Comparison of ENCODE assay signal across 1 cellular context in genomic region chr16:1713933-1714332, GRCh38.
TF ChIP-seq lines count a peak whose summit lies in the region.

No MANE protein-coding gene starts in this region.

TF ChIP-seq in GM12878, 131 proteins besides CTCF, POLR2A, EP300 and RAD21:
- peak; percentile 9 for TF ChIP-seq MEF2B (IDR thresholded peaks at IDR 0.05; ENCODE audit: partially characterized antibody, poor library complexity, severe bottlenecking)
- 0 out of 2 replicates have a peak, but pooled peaks have one; percentile 37 for TF ChIP-seq ASH2L (IDR thresholded peaks at IDR 0.05; ENCODE audit: borderline replicate concordance, low read depth)
- no peak for TF ChIP-seq REST (IDR thresholded peaks at IDR 0.05; ENCODE audit: low read depth, low read length)
- TF ChIP-seq IKZF2 (IDR thresholded peaks at IDR 0.05): peak in 1 of 2 experiments; percentile 25; a peak in 1 of 4 replicates
- TF ChIP-seq POLR2AphosphoS5 (IDR thresholded peaks at IDR 0.05; ENCODE audit: low read length): peak; percentile 60; the same call in 1 of the 2 replicates
- peak; percentile 39; the same call in 1 of the 2 replicates for TF ChIP-seq NBN (IDR thresholded peaks at IDR 0.05)
- peak; percentile 18; the same call in 1 of the 2 replicates for TF ChIP-seq CREM (IDR thresholded peaks at IDR 0.05; ENCODE audit: low read depth)
- TF ChIP-seq PAX8 (IDR thresholded peaks at IDR 0.05): peak; percentile 65; the same call in 1 of the 2 replicates
- 0 out of 2 replicates have a peak, but pooled peaks have one; percentile 20 for TF ChIP-seq RELB (IDR thresholded peaks at IDR 0.05; ENCODE audit: low read depth)
- no peak for TF ChIP-seq BRCA1 (IDR thresholded peaks at IDR 0.05; ENCODE audit: low read depth, low read length)
- TF ChIP-seq TBL1XR1 (IDR thresholded peaks at IDR 0.05; ENCODE audit: low read depth, low read length): no peak
- TF ChIP-seq YY1 (IDR thresholded peaks at IDR 0.05; ENCODE audit: low read depth, low read length): peak; percentile 78
- TF ChIP-seq IRF4 (IDR thresholded peaks at IDR 0.05; ENCODE audit: low read depth, low read length): 0 out of 2 replicates have a peak, but pooled peaks have one; percentile 14
- peak; percentile 56; the same call in 1 of the 2 replicates for TF ChIP-seq CREB1 (IDR thresholded peaks at IDR 0.05; ENCODE audit: low read depth)
- TF ChIP-seq KLF5 (IDR thresholded peaks at IDR 0.05; ENCODE audit: partially characterized antibody): no peak
- TF ChIP-seq ETV6 (conservative IDR thresholded peaks at IDR 0.05 in 1 of 2, IDR thresholded peaks at IDR 0.05 in 1 of 2; ENCODE audit: borderline replicate concordance in 1 of 2, low read depth in 1 of 2): no peak
- no peak for TF ChIP-seq SIN3A (IDR thresholded peaks at IDR 0.05; ENCODE audit: low read depth, low read length)
- peak; percentile 17; the same call in 1 of the 2 replicates for TF ChIP-seq HDGF (IDR thresholded peaks at IDR 0.05)
- no peak for TF ChIP-seq USF2 (IDR thresholded peaks at IDR 0.05; ENCODE audit: borderline replicate concordance, low read depth, low read length)
- no peak for TF ChIP-seq SREBF1 (IDR thresholded peaks at IDR 0.05; ENCODE audit: low read length)
- peak; percentile 96; the same call in 2 of the 3 replicates for TF ChIP-seq POU2F2 (IDR thresholded peaks at IDR 0.05; ENCODE audit: borderline replicate concordance, low read depth, low read length)
- peak in 1 of 2 experiments; percentile 18; a peak in 1 of 4 replicates for TF ChIP-seq BHLHE40 (IDR thresholded peaks at IDR 0.05; ENCODE audit: borderline replicate concordance in 1 of 2, low read depth in 2 of 2, low read length in 1 of 2)
- TF ChIP-seq PAX5 (IDR thresholded peaks at IDR 0.05; ENCODE audit: borderline replicate concordance, low read depth, low read length): peak; percentile 98
- peak; percentile 38; the same call in 1 of the 2 replicates for TF ChIP-seq ATF7 (IDR thresholded peaks at IDR 0.05; ENCODE audit: low read depth)
- no peak for TF ChIP-seq MTA2 (IDR thresholded peaks at IDR 0.05; ENCODE audit: low read depth)
- no peak for TF ChIP-seq IKZF1 (conservative IDR thresholded peaks at IDR 0.05)
TF ChIP-seq in GM12878: peak in this region for 16.
